In genomic region chr4:169885893-169886292, GRCh38 we compare ENCODE assay signal across 27 cellular contexts.
"Had no signal": no experiment of that assay in that cellular context is flagged by ENCODE, and none has a peak within 500 bp of the region (broad histone marks: within the 10 kb centered on the region; RNA-seq: fewer than 3 reads in every experiment).

No MANE protein-coding gene starts in this region.

- H3K27ac Mint-ChIP-seq: immature natural killer cell; naive thymus-derived CD8-positive, alpha-beta T cell; nephron; stimulated activated effector memory CD8-positive, alpha-beta T cell treated with anti-CD3 and anti-CD28 coated beads, Interleukin-12 subunit alpha, Interleukin-12 subunit beta, amount 100 ng/mL, for 72 hours; stimulated activated naive CD8-positive, alpha-beta T cell treated with anti-CD3 and anti-CD28 coated beads, Interleukin-15, Interleukin-2, amounts not matched to agents 100 ng/mL and 50 ng/mL, for 24 hours had no signal

- H3K9me3 ChIP-seq: pancreas, prostate gland, sigmoid colon, suprapubic skin, thoracic aorta, upper lobe of right lung had no signal

- H3K27ac ChIP-seq: left ventricle myocardium inferior, pancreas, prostate gland, sigmoid colon, spleen, suprapubic skin, thoracic aorta, tibial artery, upper lobe of right lung had no signal

- H3K27me3 ChIP-seq: pancreas, sigmoid colon, spleen, suprapubic skin, tibial artery, upper lobe of right lung had no signal

- DNase-seq: hypothalamus; immature natural killer cell; kidney; left ventricle myocardium inferior; midbrain; naive thymus-derived CD8-positive, alpha-beta T cell; nucleus accumbens; pancreas; posterior cingulate gyrus; retina; right cardiac atrium; sigmoid colon; small intestine; spleen; stimulated activated CD4-positive, alpha-beta T cell treated with anti-CD3 and anti-CD28 coated beads, Interleukin-4, amount 100 ng/mL, for 24 hours; stimulated activated naive CD4-positive, alpha-beta T cell; tibial artery; trophoblast cell; upper lobe of right lung had no signal

- H3K4me3 Mint-ChIP-seq: immature natural killer cell; naive thymus-derived CD8-positive, alpha-beta T cell; nephron; neural crest cell; stimulated activated effector memory CD8-positive, alpha-beta T cell treated with anti-CD3 and anti-CD28 coated beads, Interleukin-12 subunit alpha, Interleukin-12 subunit beta, amount 100 ng/mL, for 72 hours; stimulated activated naive CD8-positive, alpha-beta T cell treated with anti-CD3 and anti-CD28 coated beads, Interleukin-15, Interleukin-2, amounts not matched to agents 100 ng/mL and 50 ng/mL, for 24 hours had no signal

- H3K4me1 ChIP-seq: left ventricle myocardium inferior, pancreas, prostate gland, sigmoid colon, spleen, suprapubic skin, tibial artery, upper lobe of right lung had no signal

- ATAC-seq: naive thymus-derived CD8-positive, alpha-beta T cell; pancreas; right cardiac atrium; stimulated activated effector memory CD8-positive, alpha-beta T cell treated with anti-CD3 and anti-CD28 coated beads, Interleukin-12 subunit alpha, Interleukin-12 subunit beta, amount 100 ng/mL, for 72 hours; upper lobe of right lung had no signal

- H3K9me3 Mint-ChIP-seq: nephron; neural crest cell; stimulated activated naive CD8-positive, alpha-beta T cell treated with anti-CD3 and anti-CD28 coated beads, Interleukin-15, Interleukin-2, amounts not matched to agents 100 ng/mL and 50 ng/mL, for 24 hours had no signal

- H3K36me3 Mint-ChIP-seq: immature natural killer cell; stimulated activated effector memory CD8-positive, alpha-beta T cell treated with anti-CD3 and anti-CD28 coated beads, Interleukin-12 subunit alpha, Interleukin-12 subunit beta, amount 100 ng/mL, for 72 hours had no signal

- H3K4me1 Mint-ChIP-seq: immature natural killer cell; naive thymus-derived CD8-positive, alpha-beta T cell; nephron; neural crest cell; stimulated activated effector memory CD8-positive, alpha-beta T cell treated with anti-CD3 and anti-CD28 coated beads, Interleukin-12 subunit alpha, Interleukin-12 subunit beta, amount 100 ng/mL, for 72 hours had no signal

- H3K36me3 ChIP-seq: left ventricle myocardium inferior, pancreas, prostate gland, sigmoid colon, spleen, suprapubic skin, thoracic aorta, tibial artery, upper lobe of right lung had no signal

- H3K4me3 ChIP-seq: left ventricle myocardium inferior, lung, pancreas, prostate gland, sigmoid colon, spleen, suprapubic skin, thoracic aorta, tibial artery, upper lobe of right lung had no signal
